In genomic region chr20:37833172-37833915, GRCh38 we compare ENCODE assay signal across 1 cellular context.
TF ChIP-seq lines count a peak whose summit lies in the region.

No MANE protein-coding gene starts in this region.

TF ChIP-seq in GM23338, 12 proteins besides CTCF, POLR2A, EP300 and RAD21 (continued from another document):
- TF ChIP-seq, protein P1, sequence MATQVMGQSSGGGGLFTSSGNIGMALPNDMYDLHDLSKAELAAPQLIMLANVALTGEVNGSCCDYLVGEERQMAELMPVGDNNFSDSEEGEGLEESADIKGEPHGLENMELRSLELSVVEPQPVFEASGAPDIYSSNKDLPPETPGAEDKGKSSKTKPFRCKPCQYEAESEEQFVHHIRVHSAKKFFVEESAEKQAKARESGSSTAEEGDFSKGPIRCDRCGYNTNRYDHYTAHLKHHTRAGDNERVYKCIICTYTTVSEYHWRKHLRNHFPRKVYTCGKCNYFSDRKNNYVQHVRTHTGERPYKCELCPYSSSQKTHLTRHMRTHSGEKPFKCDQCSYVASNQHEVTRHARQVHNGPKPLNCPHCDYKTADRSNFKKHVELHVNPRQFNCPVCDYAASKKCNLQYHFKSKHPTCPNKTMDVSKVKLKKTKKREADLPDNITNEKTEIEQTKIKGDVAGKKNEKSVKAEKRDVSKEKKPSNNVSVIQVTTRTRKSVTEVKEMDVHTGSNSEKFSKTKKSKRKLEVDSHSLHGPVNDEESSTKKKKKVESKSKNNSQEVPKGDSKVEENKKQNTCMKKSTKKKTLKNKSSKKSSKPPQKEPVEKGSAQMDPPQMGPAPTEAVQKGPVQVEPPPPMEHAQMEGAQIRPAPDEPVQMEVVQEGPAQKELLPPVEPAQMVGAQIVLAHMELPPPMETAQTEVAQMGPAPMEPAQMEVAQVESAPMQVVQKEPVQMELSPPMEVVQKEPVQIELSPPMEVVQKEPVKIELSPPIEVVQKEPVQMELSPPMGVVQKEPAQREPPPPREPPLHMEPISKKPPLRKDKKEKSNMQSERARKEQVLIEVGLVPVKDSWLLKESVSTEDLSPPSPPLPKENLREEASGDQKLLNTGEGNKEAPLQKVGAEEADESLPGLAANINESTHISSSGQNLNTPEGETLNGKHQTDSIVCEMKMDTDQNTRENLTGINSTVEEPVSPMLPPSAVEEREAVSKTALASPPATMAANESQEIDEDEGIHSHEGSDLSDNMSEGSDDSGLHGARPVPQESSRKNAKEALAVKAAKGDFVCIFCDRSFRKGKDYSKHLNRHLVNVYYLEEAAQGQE (IDR thresholded peaks at IDR 0.05; ENCODE audit: unreplicated experiment) = no peak
- TF ChIP-seq, protein P2, sequence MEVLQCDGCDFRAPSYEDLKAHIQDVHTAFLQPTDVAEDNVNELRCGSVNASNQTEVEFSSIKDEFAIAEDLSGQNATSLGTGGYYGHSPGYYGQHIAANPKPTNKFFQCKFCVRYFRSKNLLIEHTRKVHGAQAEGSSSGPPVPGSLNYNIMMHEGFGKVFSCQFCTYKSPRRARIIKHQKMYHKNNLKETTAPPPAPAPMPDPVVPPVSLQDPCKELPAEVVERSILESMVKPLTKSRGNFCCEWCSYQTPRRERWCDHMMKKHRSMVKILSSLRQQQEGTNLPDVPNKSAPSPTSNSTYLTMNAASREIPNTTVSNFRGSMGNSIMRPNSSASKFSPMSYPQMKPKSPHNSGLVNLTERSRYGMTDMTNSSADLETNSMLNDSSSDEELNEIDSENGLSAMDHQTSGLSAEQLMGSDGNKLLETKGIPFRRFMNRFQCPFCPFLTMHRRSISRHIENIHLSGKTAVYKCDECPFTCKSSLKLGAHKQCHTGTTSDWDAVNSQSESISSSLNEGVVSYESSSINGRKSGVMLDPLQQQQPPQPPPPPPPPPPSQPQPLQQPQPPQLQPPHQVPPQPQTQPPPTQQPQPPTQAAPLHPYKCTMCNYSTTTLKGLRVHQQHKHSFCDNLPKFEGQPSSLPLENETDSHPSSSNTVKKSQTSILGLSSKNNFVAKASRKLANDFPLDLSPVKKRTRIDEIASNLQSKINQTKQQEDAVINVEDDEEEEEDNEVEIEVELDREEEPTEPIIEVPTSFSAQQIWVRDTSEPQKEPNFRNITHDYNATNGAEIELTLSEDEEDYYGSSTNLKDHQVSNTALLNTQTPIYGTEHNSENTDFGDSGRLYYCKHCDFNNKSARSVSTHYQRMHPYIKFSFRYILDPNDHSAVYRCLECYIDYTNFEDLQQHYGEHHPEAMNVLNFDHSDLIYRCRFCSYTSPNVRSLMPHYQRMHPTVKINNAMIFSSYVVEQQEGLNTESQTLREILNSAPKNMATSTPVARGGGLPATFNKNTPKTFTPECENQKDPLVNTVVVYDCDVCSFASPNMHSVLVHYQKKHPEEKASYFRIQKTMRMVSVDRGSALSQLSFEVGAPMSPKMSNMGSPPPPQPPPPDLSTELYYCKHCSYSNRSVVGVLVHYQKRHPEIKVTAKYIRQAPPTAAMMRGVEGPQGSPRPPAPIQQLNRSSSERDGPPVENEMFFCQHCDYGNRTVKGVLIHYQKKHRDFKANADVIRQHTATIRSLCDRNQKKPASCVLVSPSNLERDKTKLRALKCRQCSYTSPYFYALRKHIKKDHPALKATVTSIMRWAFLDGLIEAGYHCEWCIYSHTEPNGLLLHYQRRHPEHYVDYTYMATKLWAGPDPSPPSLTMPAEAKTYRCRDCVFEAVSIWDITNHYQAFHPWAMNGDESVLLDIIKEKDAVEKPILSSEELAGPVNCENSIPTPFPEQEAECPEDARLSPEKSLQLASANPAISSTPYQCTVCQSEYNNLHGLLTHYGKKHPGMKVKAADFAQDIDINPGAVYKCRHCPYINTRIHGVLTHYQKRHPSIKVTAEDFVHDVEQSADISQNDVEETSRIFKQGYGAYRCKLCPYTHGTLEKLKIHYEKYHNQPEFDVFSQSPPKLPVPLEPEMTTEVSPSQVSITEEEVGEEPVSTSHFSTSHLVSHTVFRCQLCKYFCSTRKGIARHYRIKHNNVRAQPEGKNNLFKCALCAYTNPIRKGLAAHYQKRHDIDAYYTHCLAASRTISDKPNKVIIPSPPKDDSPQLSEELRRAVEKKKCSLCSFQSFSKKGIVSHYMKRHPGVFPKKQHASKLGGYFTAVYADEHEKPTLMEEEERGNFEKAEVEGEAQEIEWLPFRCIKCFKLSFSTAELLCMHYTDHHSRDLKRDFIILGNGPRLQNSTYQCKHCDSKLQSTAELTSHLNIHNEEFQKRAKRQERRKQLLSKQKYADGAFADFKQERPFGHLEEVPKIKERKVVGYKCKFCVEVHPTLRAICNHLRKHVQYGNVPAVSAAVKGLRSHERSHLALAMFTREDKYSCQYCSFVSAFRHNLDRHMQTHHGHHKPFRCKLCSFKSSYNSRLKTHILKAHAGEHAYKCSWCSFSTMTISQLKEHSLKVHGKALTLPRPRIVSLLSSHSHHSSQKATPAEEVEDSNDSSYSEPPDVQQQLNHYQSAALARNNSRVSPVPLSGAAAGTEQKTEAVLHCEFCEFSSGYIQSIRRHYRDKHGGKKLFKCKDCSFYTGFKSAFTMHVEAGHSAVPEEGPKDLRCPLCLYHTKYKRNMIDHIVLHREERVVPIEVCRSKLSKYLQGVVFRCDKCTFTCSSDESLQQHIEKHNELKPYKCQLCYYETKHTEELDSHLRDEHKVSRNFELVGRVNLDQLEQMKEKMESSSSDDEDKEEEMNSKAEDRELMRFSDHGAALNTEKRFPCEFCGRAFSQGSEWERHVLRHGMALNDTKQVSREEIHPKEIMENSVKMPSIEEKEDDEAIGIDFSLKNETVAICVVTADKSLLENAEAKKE (CRISPR knock-in tag; IDR thresholded peaks at IDR 0.05) = no peak
- no peak for TF ChIP-seq EZH2 (IDR thresholded peaks at IDR 0.05; ENCODE audit: low read depth, unreplicated experiment)
- TF ChIP-seq, protein P3, sequence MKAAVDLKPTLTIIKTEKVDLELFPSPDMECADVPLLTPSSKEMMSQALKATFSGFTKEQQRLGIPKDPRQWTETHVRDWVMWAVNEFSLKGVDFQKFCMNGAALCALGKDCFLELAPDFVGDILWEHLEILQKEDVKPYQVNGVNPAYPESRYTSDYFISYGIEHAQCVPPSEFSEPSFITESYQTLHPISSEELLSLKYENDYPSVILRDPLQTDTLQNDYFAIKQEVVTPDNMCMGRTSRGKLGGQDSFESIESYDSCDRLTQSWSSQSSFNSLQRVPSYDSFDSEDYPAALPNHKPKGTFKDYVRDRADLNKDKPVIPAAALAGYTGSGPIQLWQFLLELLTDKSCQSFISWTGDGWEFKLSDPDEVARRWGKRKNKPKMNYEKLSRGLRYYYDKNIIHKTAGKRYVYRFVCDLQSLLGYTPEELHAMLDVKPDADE (IDR thresholded peaks at IDR 0.05) = no peak
